In genomic region chr19:19948800-19949199, GRCh38 we compare ENCODE assay signal across 23 cellular contexts. TPM values are rescaled to one million over a fixed set of nuclear protein-coding genes. Genes with fewer than 3 reads are reported as not detected.
DNase-seq lines count a peak whose midpoint lies in the region; ATAC-seq and TF ChIP-seq lines count a peak whose summit lies in the region.
"Had no signal": no experiment of that assay in that cellular context is flagged by ENCODE, and none has a peak within 500 bp of the region (broad histone marks: within the 10 kb centered on the region; RNA-seq: fewer than 3 reads in every experiment).

No MANE protein-coding gene starts in this region.

- DNase-seq in KBM-7 (peak; percentile 24), caudate nucleus (lab: John Stamatoyannopoulos, UW) (peak in 40 of 61 donors; percentile 2 to 93 (median 37)), amygdala (lab: John Stamatoyannopoulos, UW) (no peak), mesothelial cell of epicardium (ENCODE audit: low spot score in 2 of 2, unreplicated experiment in 2 of 2) (no peak), Karpas-422 (no peak)
- no peak for DNase-seq in natural killer cell treated with Interleukin-12 subunit alpha and Interleukin-12 subunit beta and Interleukin-15 and Interleukin-18, amount 100 ng/mL, for 72 hours (ENCODE audit: low spot score)
- DNase-seq: 8988T; ACHN; AML-193; BE2C; Caco-2; CD4-positive, CD25-positive, alpha-beta regulatory T cell; CD8-positive, alpha-beta T cell; DMS153; EL; GDM1; GM23248; H9 had no signal

- peaks cover 2% of the 10 kb centered on the region for H3K36me3 Mint-ChIP-seq in mesothelial cell of epicardium
- H3K36me3 Mint-ChIP-seq in natural killer cell treated with Interleukin-12 subunit alpha and Interleukin-12 subunit beta and Interleukin-15 and Interleukin-18, amount 100 ng/mL, for 72 hours = peaks cover 8% of the 10 kb centered on the region
- H3K36me3 Mint-ChIP-seq: CD8-positive, alpha-beta T cell had no signal

- H3K27ac ChIP-seq in BLaER1 treated with 17β-estradiol and CSF1 and Interleukin-3, amounts not matched to agents 10 nM and 100 nM = 0 out of 22 replicates have a peak overlapping the region, but pooled peaks of 1 of the 11 experiments have one; percentile 6
- H3K27ac ChIP-seq in caudate nucleus (ENCODE audit: low read depth, low read length) = peak overlapping the region; percentile 62
- no peak overlapping the region for H3K27ac ChIP-seq in Karpas-422 (ENCODE audit: low read length)
- H3K27ac ChIP-seq: A549, C4-2B, GM23248 had no signal

- no peaks in the 10 kb centered on the region for H3K4me1 Mint-ChIP-seq in mesothelial cell of epicardium
- no peaks in the 10 kb centered on the region for H3K4me1 Mint-ChIP-seq in natural killer cell treated with Interleukin-12 subunit alpha and Interleukin-12 subunit beta and Interleukin-15 and Interleukin-18, amount 100 ng/mL, for 72 hours (ENCODE audit: low read depth in 2 of 2)
- H3K4me1 Mint-ChIP-seq: CD4-positive, CD25-positive, alpha-beta regulatory T cell; H9 had no signal

- no peak for ATAC-seq in natural killer cell treated with Interleukin-12 subunit alpha and Interleukin-12 subunit beta and Interleukin-15 and Interleukin-18, amount 100 ng/mL, for 72 hours
- ATAC-seq: A549; CD8-positive, alpha-beta T cell; GM12878; HCT116 had no signal

- peaks cover 13% of the 10 kb centered on the region for H3K9me3 Mint-ChIP-seq in mesothelial cell of epicardium
- no peaks in the 10 kb centered on the region for H3K9me3 Mint-ChIP-seq in natural killer cell treated with Interleukin-12 subunit alpha and Interleukin-12 subunit beta and Interleukin-15 and Interleukin-18, amount 100 ng/mL, for 72 hours
- H3K9me3 Mint-ChIP-seq: CD8-positive, alpha-beta T cell had no signal

- no peak overlapping the region for H3K4me3 ChIP-seq in BLaER1 treated with 17β-estradiol and CSF1 and Interleukin-3, amounts not matched to agents 10 nM and 100 nM
- H3K4me3 ChIP-seq in Karpas-422 (ENCODE audit: low read length) = no peak overlapping the region
- H3K4me3 ChIP-seq: A549, GM12878, GM23248 had no signal

- H3K27me3 ChIP-seq in BLaER1 treated with 17β-estradiol and CSF1 and Interleukin-3, amounts not matched to agents 10 nM and 100 nM = no peaks in the 10 kb centered on the region
- no peaks in the 10 kb centered on the region for H3K27me3 ChIP-seq in Karpas-422 (ENCODE audit: low read length)
- H3K27me3 ChIP-seq: BE2C had no signal

- TF ChIP-seq CTCF in mesothelial cell of epicardium (IDR thresholded peaks at IDR 0.05; ENCODE audit: unreplicated experiment) = no peak

- no peak overlapping the region for H3K4me3 Mint-ChIP-seq in mesothelial cell of epicardium
- no peak overlapping the region for H3K4me3 Mint-ChIP-seq in natural killer cell treated with Interleukin-12 subunit alpha and Interleukin-12 subunit beta and Interleukin-15 and Interleukin-18, amount 100 ng/mL, for 72 hours
- H3K4me3 Mint-ChIP-seq: CD4-positive, CD25-positive, alpha-beta regulatory T cell; CD8-positive, alpha-beta T cell; H9 had no signal

- H3K36me3 ChIP-seq in BLaER1 treated with 17β-estradiol and CSF1 and Interleukin-3, amounts not matched to agents 10 nM and 100 nM = peaks cover 0 to 10% (median 0%) of the 10 kb centered on the region in 11 experiments; a peak in 2 of 22 replicates
- H3K36me3 ChIP-seq in Karpas-422 (ENCODE audit: insufficient read depth, low read length) = no peaks in the 10 kb centered on the region
- H3K36me3 ChIP-seq: BE2C had no signal

- no peaks in the 10 kb centered on the region for H3K79me2 ChIP-seq in Karpas-422 (ENCODE audit: low read length)

- no peak overlapping the region for H3K9ac ChIP-seq in BLaER1 treated with 17β-estradiol and CSF1 and Interleukin-3, amounts not matched to agents 10 nM and 100 nM
- H3K9ac ChIP-seq in Karpas-422 (ENCODE audit: low read length) = no peak overlapping the region
- H3K9ac ChIP-seq: GM23248 had no signal

- H4K20me1 ChIP-seq in BLaER1 treated with 17β-estradiol and CSF1 and Interleukin-3, amounts not matched to agents 10 nM and 100 nM = no peaks in the 10 kb centered on the region
- no peaks in the 10 kb centered on the region for H4K20me1 ChIP-seq in Karpas-422 (ENCODE audit: insufficient read depth, low read depth, low read length)

- no peak overlapping the region for H3K27ac Mint-ChIP-seq in mesothelial cell of epicardium
- no peak overlapping the region for H3K27ac Mint-ChIP-seq in natural killer cell treated with Interleukin-12 subunit alpha and Interleukin-12 subunit beta and Interleukin-15 and Interleukin-18, amount 100 ng/mL, for 72 hours
- H3K27ac Mint-ChIP-seq: CD4-positive, CD25-positive, alpha-beta regulatory T cell; CD8-positive, alpha-beta T cell; H9 had no signal

- peaks cover 0 to 19% (median 13%) of the 10 kb centered on the region in 10 experiments; a peak in 15 of 20 replicates for H3K4me1 ChIP-seq in BLaER1 treated with 17β-estradiol and CSF1 and Interleukin-3, amounts not matched to agents 10 nM and 100 nM
- no peaks in the 10 kb centered on the region for H3K4me1 ChIP-seq in Karpas-422 (ENCODE audit: low read length)
- H3K4me1 ChIP-seq: A549, BE2C, Caco-2 had no signal

- in situ Hi-C loops in KBM-7 (cut with MboI; ENCODE audit: low pct_unique_long_range_greater_than_20kb, low sequenced_read_pairs) = loop anchor here (25.0 kb wide), 1 partner anchor 411 kb away; the partner anchor contains the start of genes CILP2 and YJEFN3

- H3K9me3 ChIP-seq in BLaER1 treated with 17β-estradiol and CSF1 and Interleukin-3, amounts not matched to agents 10 nM and 100 nM (replicated peaks in 1 of 11) = peaks cover 59 to 79% (median 73%) of the 10 kb centered on the region in 11 experiments
- H3K9me3 ChIP-seq in Karpas-422 (ENCODE audit: low read length) = no peaks in the 10 kb centered on the region
- H3K9me3 ChIP-seq: A549, BE2C, Caco-2 had no signal

- no peaks in the 10 kb centered on the region for H3K9me2 ChIP-seq in Karpas-422 (replicated peaks; ENCODE audit: insufficient read depth, low read length)

- no peaks in the 10 kb centered on the region for H3K27me3 Mint-ChIP-seq in mesothelial cell of epicardium (ENCODE audit: low read depth)
- H3K27me3 Mint-ChIP-seq in natural killer cell treated with Interleukin-12 subunit alpha and Interleukin-12 subunit beta and Interleukin-15 and Interleukin-18, amount 100 ng/mL, for 72 hours = peaks cover 2 to 15% of the 10 kb centered on the region in 2 donors
- H3K27me3 Mint-ChIP-seq: CD4-positive, CD25-positive, alpha-beta regulatory T cell had no signal

- H3K4me2 ChIP-seq in BLaER1 treated with 17β-estradiol and CSF1 and Interleukin-3, amounts not matched to agents 10 nM and 100 nM = peak overlapping the region in 8 of 11 experiments; percentile 52 to 78 (median 66); a peak in 16 of 22 replicates
- H3K4me2 ChIP-seq in Karpas-422 (ENCODE audit: low read depth, low read length, poor library complexity, severe bottlenecking) = no peak overlapping the region
- H3K4me2 ChIP-seq: A549 had no signal

- no peak overlapping the region for H2AFZ ChIP-seq in Karpas-422 (ENCODE audit: low read length)
- H2AFZ ChIP-seq: GM23248 had no signal

RNA-seq across cellular contexts. Expression of gene ZNF93, which starts 48.1 kb away (rescaled TPM):
- 25.6 to 28.4 TPM (median 28.2 TPM) in 3 replicates for total RNA-seq in mesothelial cell of epicardium
- total RNA-seq in natural killer cell treated with Interleukin-12 subunit alpha and Interleukin-12 subunit beta and Interleukin-15 and Interleukin-18, amount 100 ng/mL, for 72 hours = 1 to 10 TPM; 5.2 to 9.3 TPM
- total RNA-seq in Karpas-422 (2014; rRNA removed; shearing (Covaris generic); ENCODE audit: low replicate concordance) = 14.3 and 31.4 TPM in 2 replicates

Comparison
In these comparisons a context has a peak if more than half of its experiments do, and no peak if none do; other contexts are left out.
1. DNase-seq: peak in KBM-7 (single experiment) and caudate nucleus (40 of 61); none in amygdala (0 of 56), mesothelial cell of epicardium (0 of 2), natural killer cell treated with Interleukin-12 subunit alpha and Interleukin-12 subunit beta and Interleukin-15 and Interleukin-18, amount 100 ng/mL, for 72 hours (single experiment) and Karpas-422 (single experiment).